1 cellular context compared by ENCODE assay signal in genomic region chr16:66617010-66617434, GRCh38.
A peak's percentile ranks its signal among the peaks of the same experiment; 100 is the strongest.
TF ChIP-seq lines count a peak whose summit lies in the region.

No MANE protein-coding gene starts in this region.

TF ChIP-seq in HepG2, 621 proteins besides CTCF, POLR2A, EP300 and RAD21 (continued from another document):
- TF ChIP-seq FOXP4 (CRISPR knock-in tag; IDR thresholded peaks at IDR 0.05) (peak; percentile 73), NKX3-1 (CRISPR knock-in tag; IDR thresholded peaks at IDR 0.05) (no peak), PITX1 (CRISPR knock-in tag; IDR thresholded peaks at IDR 0.05) (no peak), CREB3 (CRISPR knock-in tag; IDR thresholded peaks at IDR 0.05) (no peak), PHF21A (CRISPR knock-in tag; IDR thresholded peaks at IDR 0.05) (no peak; the same call in 1 of the 2 replicates), ZNF605 (CRISPR knock-in tag; IDR thresholded peaks at IDR 0.05) (no peak), SP5 (CRISPR knock-in tag; IDR thresholded peaks at IDR 0.05; ENCODE audit: borderline replicate concordance, low read depth) (no peak), FOSL1 (CRISPR knock-in tag; IDR thresholded peaks at IDR 0.05; ENCODE audit: borderline replicate concordance) (no peak), ZNF891 (CRISPR knock-in tag; IDR thresholded peaks at IDR 0.05) (no peak), MED1 (CRISPR knock-in tag; IDR thresholded peaks at IDR 0.05) (0 out of 2 replicates have a peak, but pooled peaks have one; percentile 40), ATF3 (CRISPR knock-in tag; IDR thresholded peaks at IDR 0.05) (no peak), HDAC1 (CRISPR knock-in tag; IDR thresholded peaks at IDR 0.05) (peak; percentile 43; the same call in 1 of the 2 replicates), TEAD2 (CRISPR knock-in tag; IDR thresholded peaks at IDR 0.05) (no peak), HBP1 (CRISPR knock-in tag; IDR thresholded peaks at IDR 0.05; ENCODE audit: low read depth) (no peak), NFE2 (CRISPR knock-in tag; IDR thresholded peaks at IDR 0.05) (no peak), CENPX (CRISPR knock-in tag; IDR thresholded peaks at IDR 0.05) (no peak), PRDM10 (CRISPR knock-in tag; IDR thresholded peaks at IDR 0.05; ENCODE audit: low read depth) (no peak), CERS6 (CRISPR knock-in tag; IDR thresholded peaks at IDR 0.05) (no peak), NCOR1 (IDR thresholded peaks at IDR 0.05; ENCODE audit: borderline replicate concordance, low read length) (0 out of 2 replicates have a peak, but pooled peaks have one; percentile 52), SAP130 (CRISPR knock-in tag; IDR thresholded peaks at IDR 0.05; ENCODE audit: low read depth) (peak; percentile 29; the same call in 1 of the 2 replicates), TRIM24 (CRISPR knock-in tag; IDR thresholded peaks at IDR 0.05) (no peak), MLLT10 (CRISPR knock-in tag; IDR thresholded peaks at IDR 0.05) (no peak), FOXA3 (CRISPR knock-in tag; IDR thresholded peaks at IDR 0.05) (0 out of 2 replicates have a peak, but pooled peaks have one; percentile 22), ZNF800 (CRISPR knock-in tag; IDR thresholded peaks at IDR 0.05) (peak; percentile 9; the same call in 1 of the 2 replicates), ZBTB7B (CRISPR knock-in tag; IDR thresholded peaks at IDR 0.05) (no peak), ZNF577 (CRISPR knock-in tag; IDR thresholded peaks at IDR 0.05; ENCODE audit: borderline replicate concordance, low read depth) (no peak), CAMTA2 (CRISPR knock-in tag; IDR thresholded peaks at IDR 0.05; ENCODE audit: borderline replicate concordance) (no peak), ZNF33B (CRISPR knock-in tag; IDR thresholded peaks at IDR 0.05) (no peak), MZF1 (CRISPR knock-in tag; IDR thresholded peaks at IDR 0.05; ENCODE audit: borderline replicate concordance) (no peak), KDM3A (CRISPR knock-in tag; IDR thresholded peaks at IDR 0.05; ENCODE audit: low read depth) (no peak), SAFB2 (CRISPR knock-in tag; IDR thresholded peaks at IDR 0.05; ENCODE audit: borderline replicate concordance, low read depth) (no peak), ZSCAN9 (CRISPR knock-in tag; IDR thresholded peaks at IDR 0.05; ENCODE audit: borderline replicate concordance) (0 out of 2 replicates have a peak, but pooled peaks have one; percentile 21), ELK4 (CRISPR knock-in tag; IDR thresholded peaks at IDR 0.05; ENCODE audit: borderline replicate concordance) (no peak)
